In the genomic region with DNA sequence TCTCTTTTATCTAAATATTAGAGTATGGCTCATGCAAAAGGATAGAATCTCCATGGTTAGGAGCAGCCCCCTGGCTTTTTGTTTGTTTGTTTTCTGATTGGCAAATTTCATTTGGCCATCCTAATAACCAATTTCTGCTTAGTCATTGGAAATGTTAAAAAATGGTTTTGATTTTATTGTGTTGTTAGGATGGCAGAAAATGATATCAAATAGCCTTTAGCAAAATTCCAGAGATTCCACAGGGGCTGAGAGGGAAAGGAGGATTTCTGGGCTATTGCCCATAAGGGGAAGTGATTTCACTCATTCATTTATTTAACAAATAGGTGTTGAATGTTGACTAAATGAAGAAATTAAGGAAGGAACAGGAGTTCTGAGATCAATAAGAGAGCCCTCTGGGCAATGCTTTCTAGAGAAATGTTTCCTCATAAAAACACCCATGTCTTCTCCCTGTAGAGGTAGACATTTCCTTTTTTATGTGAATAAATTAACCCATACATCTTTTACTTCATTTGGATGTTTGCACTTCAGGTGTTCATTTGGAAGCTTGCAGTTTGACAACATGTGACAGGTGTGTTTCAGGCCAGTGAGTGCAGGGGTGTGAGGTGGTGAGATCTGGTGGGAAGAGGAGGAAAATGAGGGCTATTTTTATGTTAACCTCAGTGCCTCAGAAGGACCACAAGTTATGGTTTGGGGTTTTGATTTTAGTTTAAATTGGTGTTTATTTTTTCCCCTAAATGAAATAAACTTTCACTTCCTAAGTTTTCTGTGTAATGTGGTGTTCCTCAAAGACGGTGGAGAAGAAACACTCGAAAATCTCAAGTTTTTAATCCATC, we compare ENCODE assay signal across 22 cellular contexts.
DNase-seq lines count a peak whose midpoint lies in the region; ATAC-seq, FAIRE-seq and TF ChIP-seq lines count a peak whose summit lies in the region.
"Had no signal": no experiment of that assay in that cellular context is flagged by ENCODE, and none has a peak within 500 bp of the region (broad histone marks: within the 10 kb centered on the region; RNA-seq: fewer than 3 reads in every experiment).

No MANE protein-coding gene starts in this region.

- no peaks in the 10 kb centered on the region for H3K9me3 ChIP-seq in RWPE2 (ENCODE audit: severe bottlenecking)
- no peaks in the 10 kb centered on the region for H3K9me3 ChIP-seq in CD8-positive, alpha-beta memory T cell (ENCODE audit: low read length)
- H3K9me3 ChIP-seq: gastrocnemius medialis, HAP-1 had no signal

- H3K4me3 ChIP-seq in AG10803 (ENCODE audit: low read length) (no peak overlapping the region), RWPE2 (ENCODE audit: severe bottlenecking) (no peak overlapping the region)
- no peak overlapping the region for H3K4me3 ChIP-seq in CD8-positive, alpha-beta memory T cell (ENCODE audit: low read length)
- H3K4me3 ChIP-seq: gastrocnemius medialis, HAP-1 had no signal

- H3K36me3 Mint-ChIP-seq in CD8-positive, alpha-beta memory T cell: no peaks in the 10 kb centered on the region
- H3K36me3 Mint-ChIP-seq: activated CD4-positive, alpha-beta memory T cell treated with anti-CD3 and anti-CD28 coated beads for 36 hours; IgD-negative memory B cell; natural killer cell treated with Interleukin-12 subunit alpha and Interleukin-12 subunit beta and Interleukin-15 and Interleukin-18, amount 100 ng/mL, for 72 hours; T-cell had no signal

- H3K27me3 Mint-ChIP-seq in CD8-positive, alpha-beta memory T cell: peaks cover 7 to 24% of the 10 kb centered on the region in 2 donors

- intact Hi-C loops in sciatic nerve (cut with DNase I): no loop called here

- POLR2A ChIA-PET in CD8-positive, alpha-beta memory T cell (lab: Charles Lee): no interaction called here

- H3K4me3 Mint-ChIP-seq in CD8-positive, alpha-beta memory T cell: no peak overlapping the region
- H3K4me3 Mint-ChIP-seq: activated CD4-positive, alpha-beta memory T cell treated with anti-CD3 and anti-CD28 coated beads for 36 hours; activated naive CD8-positive, alpha-beta T cell treated with anti-CD3 and anti-CD28 coated beads, Interleukin-2, amount 50 U/mL, for 24 hours; IgD-negative memory B cell; natural killer cell treated with Interleukin-12 subunit alpha and Interleukin-12 subunit beta and Interleukin-15 and Interleukin-18, amount 100 ng/mL, for 72 hours; T-cell had no signal

- peaks cover 9% of the 10 kb centered on the region for H3K4me1 ChIP-seq in RWPE2 (ENCODE audit: insufficient read depth, poor library complexity, severe bottlenecking)
- no peaks in the 10 kb centered on the region for H3K4me1 ChIP-seq in CD8-positive, alpha-beta memory T cell (ENCODE audit: insufficient read depth, low read length)
- H3K4me1 ChIP-seq: gastrocnemius medialis, HAP-1 had no signal

- peak overlapping the region; percentile 35 for H3K27ac ChIP-seq in RWPE2 (ENCODE audit: poor library complexity, severe bottlenecking)
- no peak overlapping the region for H3K27ac ChIP-seq in CD8-positive, alpha-beta memory T cell (ENCODE audit: low read depth, low read length)
- H3K27ac ChIP-seq: gastrocnemius medialis, VCaP had no signal

- no peaks in the 10 kb centered on the region for H3K36me3 ChIP-seq in RWPE2 (ENCODE audit: low read depth)
- H3K36me3 ChIP-seq in CD8-positive, alpha-beta memory T cell (ENCODE audit: insufficient read depth, low read length): no peaks in the 10 kb centered on the region
- H3K36me3 ChIP-seq: gastrocnemius medialis, HAP-1 had no signal

- H3K9me3 Mint-ChIP-seq in CD8-positive, alpha-beta memory T cell: no peaks in the 10 kb centered on the region
- H3K9me3 Mint-ChIP-seq: activated CD4-positive, alpha-beta memory T cell treated with anti-CD3 and anti-CD28 coated beads for 36 hours; activated naive CD8-positive, alpha-beta T cell treated with anti-CD3 and anti-CD28 coated beads, Interleukin-2, amount 50 U/mL, for 24 hours; IgD-negative memory B cell; natural killer cell treated with Interleukin-12 subunit alpha and Interleukin-12 subunit beta and Interleukin-15 and Interleukin-18, amount 100 ng/mL, for 72 hours; T-cell had no signal

- TF ChIP-seq CTCF in AG10803 (conservative IDR thresholded peaks at IDR 0.05; ENCODE audit: low read length): no peak
- TF ChIP-seq CTCF in RWPE2 (IDR thresholded peaks at IDR 0.05; ENCODE audit: poor library complexity, severe bottlenecking): no peak

- H3K27ac Mint-ChIP-seq in CD8-positive, alpha-beta memory T cell: peak overlapping the region in 2 of 8 donors; percentile 10 to 24
- H3K27ac Mint-ChIP-seq: activated CD4-positive, alpha-beta memory T cell treated with anti-CD3 and anti-CD28 coated beads for 36 hours; activated naive CD8-positive, alpha-beta T cell treated with anti-CD3 and anti-CD28 coated beads, Interleukin-2, amount 50 U/mL, for 24 hours; IgD-negative memory B cell; natural killer cell treated with Interleukin-12 subunit alpha and Interleukin-12 subunit beta and Interleukin-15 and Interleukin-18, amount 100 ng/mL, for 72 hours; T-cell had no signal

- DNase-seq in AG10803 (ENCODE audit: low read depth): peak; percentile 9
- no peak for DNase-seq in RWPE2 (ENCODE audit: low spot score)
- peak; percentile 18 for DNase-seq in glomerular visceral epithelial cell (ENCODE audit: extremely low spot score)
- no peak for DNase-seq in CD8-positive, alpha-beta memory T cell
- DNase-seq in sciatic nerve (ENCODE audit: low spot score): no peak
- DNase-seq in frontal cortex (ENCODE audit: low spot score in 2 of 2): no peak
- no peak for DNase-seq in activated gamma-delta T cell (lab: John Stamatoyannopoulos, UW)
- DNase-seq: activated CD4-positive, alpha-beta memory T cell treated with anti-CD3 and anti-CD28 coated beads for 36 hours; activated naive CD8-positive, alpha-beta T cell treated with anti-CD3 and anti-CD28 coated beads, Interleukin-2, amount 50 U/mL, for 24 hours; cerebellar nuclear complex; gastrocnemius medialis; NCI-H1092 treated with DMSO at 0.1 percent for 48 hours; NCI-H2107; NCI-H82; stimulated activated naive CD4-positive, alpha-beta T cell treated with Interleukin-2 at 50 U/mL for 16 hours; T-cell had no signal

- ATAC-seq in HG03432 (IDR thresholded peaks at IDR 0.05; ENCODE audit: unreplicated experiment) (peak; percentile 39), RWPE2 (ENCODE audit: low read depth) (peak; percentile 84), sciatic nerve (no peak)
- ATAC-seq: activated naive CD8-positive, alpha-beta T cell treated with anti-CD3 and anti-CD28 coated beads, Interleukin-2, amount 50 U/mL, for 24 hours; gastrocnemius medialis; natural killer cell treated with Interleukin-12 subunit alpha and Interleukin-12 subunit beta and Interleukin-15 and Interleukin-18, amount 100 ng/mL, for 72 hours; T-cell had no signal

- FAIRE-seq in frontal cortex (lab: Jason Lieb, UNC): no peak
- FAIRE-seq: G401.6 had no signal

- peaks cover 0 to 4% (median 0%) of the 10 kb centered on the region in 3 donors for H3K4me1 Mint-ChIP-seq in CD8-positive, alpha-beta memory T cell

- CTCF ChIA-PET in CD8-positive, alpha-beta memory T cell (lab: Charles Lee): no interaction called here

- H3K27me3 ChIP-seq in RWPE2 (ENCODE audit: insufficient read depth, poor library complexity, severe bottlenecking): no peaks in the 10 kb centered on the region
- H3K27me3 ChIP-seq in CD8-positive, alpha-beta memory T cell (ENCODE audit: insufficient read depth, low read length, poor library complexity, severe bottlenecking): no peaks in the 10 kb centered on the region
- H3K27me3 ChIP-seq: gastrocnemius medialis had no signal

Comparison
In these comparisons a context has a peak if more than half of its experiments do, and no peak if none do; other contexts are left out.
1. DNase-seq: peak in AG10803 (single experiment) and glomerular visceral epithelial cell (single experiment); none in RWPE2 (single experiment), CD8-positive, alpha-beta memory T cell (0 of 5), sciatic nerve (single experiment), frontal cortex (0 of 2) and activated gamma-delta T cell (single experiment).